22 cellular contexts compared by ENCODE assay signal in genomic region chr12:124949779-124950728, GRCh38. TPM values are rescaled to one million over a fixed set of nuclear protein-coding genes. Genes with fewer than 3 reads are reported as not detected.
DNase-seq lines count a peak whose midpoint lies in the region; ATAC-seq, FAIRE-seq and TF ChIP-seq lines count a peak whose summit lies in the region.
"Had no signal": no experiment of that assay in that cellular context is flagged by ENCODE, and none has a peak within 500 bp of the region (broad histone marks: within the 10 kb centered on the region; RNA-seq: fewer than 3 reads in every experiment).

No MANE protein-coding gene starts in this region.

- CTCF ChIA-PET in GM12878 (lab: Yijun Ruan, JAX): no interaction called here

- no peak for FAIRE-seq in GM12878 (lab: Jason Lieb, UNC)
- FAIRE-seq: G401.6, GM12892 had no signal

- peaks cover 6% of the 10 kb centered on the region for H3K79me1 ChIP-seq in neuronal stem cell (ENCODE audit: low read depth, low read length)

- in situ Hi-C loops in GM12878 (cut with MboI): no loop called here

- H3K79me2 ChIP-seq in GM12878 (ENCODE audit: control insufficient read depth, insufficient read depth, low read length): no peaks in the 10 kb centered on the region

- TF ChIP-seq EP300 in GM12878 (IDR thresholded peaks at IDR 0.05; ENCODE audit: borderline replicate concordance in 1 of 2, control insufficient read depth in 1 of 2, low read depth in 2 of 2, low read length in 2 of 2): no peak

- H3K27ac ChIP-seq in right atrium auricular region (no peak overlapping the region), GM12878 (ENCODE audit: control insufficient read depth, insufficient read depth) (no peak overlapping the region), neuronal stem cell (replicated peaks; ENCODE audit: low read length) (no peak overlapping the region)
- H3K27ac ChIP-seq: Peyer's patch had no signal

- no peaks in the 10 kb centered on the region for H3K9me3 ChIP-seq in right atrium auricular region
- H3K9me3 ChIP-seq in GM12878 (replicated peaks; ENCODE audit: control insufficient read depth, insufficient read depth, low read length): no peaks in the 10 kb centered on the region
- no peaks in the 10 kb centered on the region for H3K9me3 ChIP-seq in neuronal stem cell (replicated peaks in 1 of 2; ENCODE audit: control insufficient read depth in 2 of 2, insufficient read depth in 1 of 2, low read depth in 1 of 2, low read length in 2 of 2)
- H3K9me3 ChIP-seq: Peyer's patch had no signal

- 96% methylated on average over 47 of the region's 47 CpGs for WGBS in GM12878 (ENCODE audit: insufficient coverage, insufficient replicate concordance, low lambda C conversion rate, missing lambda C conversion rate)
- WGBS in neuronal stem cell (ENCODE audit: extremely low coverage in 2 of 2, insufficient read length in 2 of 2, insufficient replicate concordance in 1 of 2), 2 donors: no CpG with 5 or more reads among the region's 47 CpGs

- no peaks in the 10 kb centered on the region for H4K20me1 ChIP-seq in GM12878 (ENCODE audit: control insufficient read depth, insufficient read depth)

- no peaks in the 10 kb centered on the region for H3K27me3 Mint-ChIP-seq in activated T-helper 2 cell treated with anti-CD3 and anti-CD28 coated beads, Interferon-gamma antibody, Interleukin-2, Interleukin-4, amounts not matched to agents 10 μg/mL and 5 μg/mL and 100 μg/mL, durations not matched to agents 14 hours and 24 hours and 36 hours (ENCODE audit: low read depth)
- H3K27me3 Mint-ChIP-seq: CD4-positive, alpha-beta T cell; IgD-negative memory B cell had no signal

- intact Hi-C loops in Right ventricle myocardium inferior (cut with DNase I): no loop called here
- intact Hi-C loops in GM12878 (cut with micrococcal nuclease; ENCODE audit: unreplicated experiment): no loop called here
- intact Hi-C loops in activated T-helper 2 cell treated with anti-CD3 and anti-CD28 coated beads, Interferon-gamma antibody, Interleukin-2, Interleukin-4, amounts not matched to agents 10 μg/mL and 5 μg/mL and 100 μg/mL, durations not matched to agents 14 hours and 24 hours and 36 hours (cut with micrococcal nuclease): no loop called here

- H3K14ac ChIP-seq in neuronal stem cell (ENCODE audit: low read length): no peak overlapping the region

- RAD21 ChIA-PET in GM12878 (lab: Charles Lee; ENCODE audit: unreplicated experiment): no interaction called here

- H3K4me1 Mint-ChIP-seq in activated T-helper 2 cell treated with anti-CD3 and anti-CD28 coated beads, Interferon-gamma antibody, Interleukin-2, Interleukin-4, amounts not matched to agents 10 μg/mL and 5 μg/mL and 100 μg/mL, durations not matched to agents 14 hours and 24 hours and 36 hours (ENCODE audit: low read depth): no peaks in the 10 kb centered on the region
- H3K4me1 Mint-ChIP-seq: IgD-negative memory B cell had no signal

- H2AK5ac ChIP-seq in neuronal stem cell (ENCODE audit: low read depth, low read length): no peak overlapping the region

- SMC1A ChIA-PET in GM12878 (lab: Charles Lee; ENCODE audit: uncharacterized antibody, unreplicated experiment): no interaction called here

- H3K27ac Mint-ChIP-seq in activated T-helper 2 cell treated with anti-CD3 and anti-CD28 coated beads, Interferon-gamma antibody, Interleukin-2, Interleukin-4, amounts not matched to agents 10 μg/mL and 5 μg/mL and 100 μg/mL, durations not matched to agents 14 hours and 24 hours and 36 hours: no peak overlapping the region
- H3K27ac Mint-ChIP-seq: CD4-positive, alpha-beta T cell had no signal

- H4K91ac ChIP-seq in neuronal stem cell (ENCODE audit: low read depth, low read length, poor library complexity): no peak overlapping the region

- no peaks in the 10 kb centered on the region for H3K9me3 Mint-ChIP-seq in activated T-helper 2 cell treated with anti-CD3 and anti-CD28 coated beads, Interferon-gamma antibody, Interleukin-2, Interleukin-4, amounts not matched to agents 10 μg/mL and 5 μg/mL and 100 μg/mL, durations not matched to agents 14 hours and 24 hours and 36 hours
- H3K9me3 Mint-ChIP-seq: CD4-positive, alpha-beta T cell; IgD-negative memory B cell had no signal

- DNase-seq in Right ventricle myocardium inferior (ENCODE audit: missing footprints): peak; percentile 53
- DNase-seq in right atrium auricular region (ENCODE audit: low spot score): no peak
- DNase-seq in GM03348 (ENCODE audit: low spot score): peak; percentile 1
- no peak for DNase-seq in GM12878 (ENCODE audit: low read depth, low spot score)
- DNase-seq in neuronal stem cell (ENCODE audit: low spot score): no peak
- DNase-seq in activated T-helper 2 cell treated with anti-CD3 and anti-CD28 coated beads, Interferon-gamma antibody, Interleukin-2, Interleukin-4, amounts not matched to agents 10 μg/mL and 5 μg/mL and 100 μg/mL, durations not matched to agents 14 hours and 24 hours and 36 hours (ENCODE audit: low spot score): no peak
- DNase-seq in pons (ENCODE audit: low spot score): no peak
- DNase-seq: 8988T; ACHN; CD4-positive, alpha-beta T cell; NCI-H1048; NCI-H1417; NCI-H1694; NCI-H2029 treated with DMSO at 0.1 percent for 48 hours; NCI-H2227 treated with DMSO at 0.1 percent for 48 hours; NCI-H69; OCI-M1; Peyer's patch had no signal

- H2BK12ac ChIP-seq in neuronal stem cell (ENCODE audit: low read length): no peak overlapping the region

- H3K9ac ChIP-seq in GM12878 (ENCODE audit: control insufficient read depth, insufficient read depth, low read length): no peak overlapping the region
- H3K9ac ChIP-seq in neuronal stem cell (ENCODE audit: low read depth, low read length, poor library complexity): peak overlapping the region; percentile 30

- peaks cover 45% of the 10 kb centered on the region for H3K36me3 ChIP-seq in right atrium auricular region
- H3K36me3 ChIP-seq in GM12878 (ENCODE audit: control insufficient read depth in 2 of 2, insufficient read depth in 2 of 2, low read length in 1 of 2): peaks cover 14 to 27% of the 10 kb centered on the region in 2 experiments
- peaks cover 21 to 81% of the 10 kb centered on the region in 2 donors for H3K36me3 ChIP-seq in neuronal stem cell (replicated peaks in 1 of 2; ENCODE audit: control insufficient read depth in 2 of 2, insufficient read depth in 2 of 2, low read length in 2 of 2)

- no peak overlapping the region for H2BK15ac ChIP-seq in neuronal stem cell (ENCODE audit: low read length)

- no peak overlapping the region for H3K4ac ChIP-seq in neuronal stem cell (ENCODE audit: low read length)

- H3K18ac ChIP-seq in neuronal stem cell (ENCODE audit: low read length): no peak overlapping the region

- H3K36me3 Mint-ChIP-seq in activated T-helper 2 cell treated with anti-CD3 and anti-CD28 coated beads, Interferon-gamma antibody, Interleukin-2, Interleukin-4, amounts not matched to agents 10 μg/mL and 5 μg/mL and 100 μg/mL, durations not matched to agents 14 hours and 24 hours and 36 hours (ENCODE audit: low read depth): peaks cover 58% of the 10 kb centered on the region

- no TSS peak for BruUV-seq in GM12878 (replicated peaks; lab: Mats Ljungman, UMichigan)

- H3K4me2 ChIP-seq in GM12878 (ENCODE audit: control insufficient read depth, insufficient read depth) (no peak overlapping the region), neuronal stem cell (ENCODE audit: insufficient read depth, low read length, poor library complexity, severe bottlenecking) (no peak overlapping the region)

- H3K23ac ChIP-seq in neuronal stem cell (ENCODE audit: low read depth, low read length, poor library complexity): peak overlapping the region; percentile 73

- no peak overlapping the region for H3K4me3 Mint-ChIP-seq in activated T-helper 2 cell treated with anti-CD3 and anti-CD28 coated beads, Interferon-gamma antibody, Interleukin-2, Interleukin-4, amounts not matched to agents 10 μg/mL and 5 μg/mL and 100 μg/mL, durations not matched to agents 14 hours and 24 hours and 36 hours (ENCODE audit: low read depth)
- H3K4me3 Mint-ChIP-seq: CD4-positive, alpha-beta T cell; IgD-negative memory B cell had no signal

- H2BK5ac ChIP-seq in neuronal stem cell (ENCODE audit: low read length): no peak overlapping the region

- H2BK120ac ChIP-seq in neuronal stem cell (ENCODE audit: low read depth, low read length): no peak overlapping the region

- TF ChIP-seq CTCF in right atrium auricular region (IDR thresholded peaks at IDR 0.05) (no peak), GM12878 (IDR thresholded peaks at IDR 0.05 in 2 of 3, conservative IDR thresholded peaks at IDR 0.05 in 1 of 3; ENCODE audit: control insufficient read depth in 2 of 3, extremely low read depth in 1 of 3, insufficient read depth in 1 of 3, low read depth in 3 of 3, low read length in 3 of 3) (no peak)

- TF ChIP-seq POLR2A in GM12878 (IDR thresholded peaks at IDR 0.05; ENCODE audit: low read depth, low read length): 0 out of 2 replicates have a peak, but pooled peaks have one; percentile 23

- POLR2A ChIA-PET in GM12878 (lab: Charles Lee): interaction anchor here (0.7 kb wide), 1 partner anchor 232 kb away, joined by 3 read pairs; no protein-coding TSS in a partner anchor

- H3K27me3 ChIP-seq in right atrium auricular region (no peaks in the 10 kb centered on the region), GM12878 (replicated peaks in 1 of 2; ENCODE audit: control insufficient read depth in 2 of 2, insufficient read depth in 2 of 2, low read length in 1 of 2) (no peaks in the 10 kb centered on the region), neuronal stem cell (ENCODE audit: control insufficient read depth in 3 of 3, insufficient read depth in 3 of 3, low read depth in 1 of 3, low read length in 3 of 3) (no peaks in the 10 kb centered on the region)
- H3K27me3 ChIP-seq: Peyer's patch had no signal

- TF ChIP-seq RAD21 in GM12878 (IDR thresholded peaks at IDR 0.05; ENCODE audit: insufficient read depth, low read depth, low read length): no peak

- no peak overlapping the region for H2AFZ ChIP-seq in GM12878 (ENCODE audit: control insufficient read depth, low read depth, low read length)
- H2AFZ ChIP-seq in neuronal stem cell (ENCODE audit: low read length): no peak overlapping the region

- H4K8ac ChIP-seq in neuronal stem cell (ENCODE audit: low read depth, low read length): no peak overlapping the region

- H3K4me3 ChIP-seq in right atrium auricular region (no peak overlapping the region), GM12878 (no peak overlapping the region), neuronal stem cell (ENCODE audit: low read length in 2 of 2) (no peak overlapping the region)
- H3K4me3 ChIP-seq: Peyer's patch had no signal

- ATAC-seq in Right ventricle myocardium inferior (no peak), GM12878 (no peak), HG03159 (IDR thresholded peaks at IDR 0.05; ENCODE audit: unreplicated experiment) (no peak)

- peaks cover 0 to 11% of the 10 kb centered on the region in 2 donors for H3K4me1 ChIP-seq in right atrium auricular region
- H3K4me1 ChIP-seq in GM12878 (ENCODE audit: control insufficient read depth, insufficient read depth, low read length): no peaks in the 10 kb centered on the region
- H3K4me1 ChIP-seq in neuronal stem cell (ENCODE audit: control insufficient read depth in 2 of 2, insufficient read depth in 1 of 2, low read depth in 1 of 2, low read length in 2 of 2): no peaks in the 10 kb centered on the region
- H3K4me1 ChIP-seq: Peyer's patch had no signal

RNA-seq across cellular contexts. Expression of gene UBC, which starts 35.6 kb away (rescaled TPM):
- total RNA-seq in Right ventricle myocardium inferior (1,199 TPM), right atrium auricular region (1,000 to 10,000 TPM in 1 of 2 donors, 100 to 1,000 TPM in 1; 938 to 1,145 TPM), GM12878 (2014; rRNA removed) (883 and 944 TPM in 2 replicates), GM12878 (2014; rRNA removed; fragmentation: Illumina TruSeq; extraction: Trizol) (816 and 821 TPM in 2 replicates), GM12878 (2021) (736 and 799 TPM in 2 replicates)
- 329 and 366 TPM in 2 replicates for total RNA-seq in GM12878 (2013; cell fraction: nucleolus; rRNA removed)
- 1,550 TPM for polyA plus RNA-seq in GM12878 (2011; ENCODE audit: low read depth)
- polyA plus RNA-seq in GM12878 (2011; rRNA removed) (1,270 and 1,666 TPM in 2 replicates), GM12878 (2014; fragmentation: Illumina TruSeq; extraction: Trizol) (973 and 1,123 TPM in 2 replicates), GM12878 (2014; fragmentation: Nextera tagmentation; extraction: Ambion mirVana) (1,000 to 10,000 TPM in 1 of 2 experiments, 100 to 1,000 TPM in 1; 785 to 1,214 TPM), GM12878 (2014; rRNA removed) (610 and 653 TPM in 2 replicates), GM12878 (2016; fragmentation: Nextera tagmentation; extraction: Ambion mirVana) (100 to 1,000 TPM; 866 to 909 TPM)
- 1,638 and 1,774 TPM in 2 replicates for polyA plus RNA-seq in GM12878 (2011; cell fraction: cytosol; rRNA removed)
- 1,319 and 1,377 TPM in 2 replicates for polyA plus RNA-seq in GM12878 (2011; cell fraction: nucleus; rRNA removed)
- 962 and 1,441 TPM in 2 replicates for polyA plus RNA-seq in GM12878 (2012)
- 980 and 1,147 TPM in 2 replicates for polyA minus RNA-seq in GM12878 (2011; rRNA and poly(A)+ RNA removed)
- 232 and 279 TPM in 2 replicates for polyA minus RNA-seq in GM12878 (2011; cell fraction: cytosol; rRNA and poly(A)+ RNA removed)
- polyA minus RNA-seq in GM12878 (2011; cell fraction: nucleus; rRNA and poly(A)+ RNA removed): 143 and 182 TPM in 2 replicates
- polyA plus RNA-seq in neuronal stem cell (2013, experiment 1 of 2): 841 TPM
- 847 TPM for polyA plus RNA-seq in neuronal stem cell (2013, experiment 2 of 2)
- total RNA-seq in activated T-helper 2 cell treated with anti-CD3 and anti-CD28 coated beads, Interferon-gamma antibody, Interleukin-2, Interleukin-4, amounts not matched to agents 10 μg/mL and 5 μg/mL and 100 μg/mL, durations not matched to agents 14 hours and 24 hours and 36 hours: 831 and 874 TPM in 2 replicates

RNA-seq across cellular contexts. Expression of gene DHX37, which starts 38.9 kb away (rescaled TPM):
- total RNA-seq in Right ventricle myocardium inferior (6.2 TPM), right atrium auricular region (1 to 10 TPM; 4.9 to 8.3 TPM), GM12878 (2014; rRNA removed) (29.0 and 32.5 TPM in 2 replicates), GM12878 (2014; rRNA removed; fragmentation: Illumina TruSeq; extraction: Trizol) (12.8 and 15.5 TPM in 2 replicates), GM12878 (2021) (40.7 and 45.5 TPM in 2 replicates)
- 51.4 and 67.6 TPM in 2 replicates for total RNA-seq in GM12878 (2013; cell fraction: nucleolus; rRNA removed)
- 6.4 TPM for polyA plus RNA-seq in GM12878 (2011; ENCODE audit: low read depth)
- polyA plus RNA-seq in GM12878 (2011; rRNA removed) (4.4 and 11.8 TPM in 2 replicates), GM12878 (2014; fragmentation: Illumina TruSeq; extraction: Trizol) (4.5 and 12.5 TPM in 2 replicates), GM12878 (2014; fragmentation: Nextera tagmentation; extraction: Ambion mirVana) (under 1 TPM; 0.21 to 0.84 TPM), GM12878 (2014; rRNA removed) (24.3 and 28.5 TPM in 2 replicates), GM12878 (2016; fragmentation: Nextera tagmentation; extraction: Ambion mirVana) (10 to 100 TPM; 29.9 to 31.5 TPM)
- polyA plus RNA-seq in GM12878 (2011; cell fraction: cytosol; rRNA removed): 12.9 and 16.4 TPM in 2 replicates
- polyA plus RNA-seq in GM12878 (2011; cell fraction: nucleus; rRNA removed): 57.1 and 82.7 TPM in 2 replicates
- polyA plus RNA-seq in GM12878 (2012): 16.8 and 20.4 TPM in 2 replicates
- polyA minus RNA-seq in GM12878 (2011; rRNA and poly(A)+ RNA removed): 16.5 and 29.9 TPM in 2 replicates
- 13.2 and 14.7 TPM in 2 replicates for polyA minus RNA-seq in GM12878 (2011; cell fraction: cytosol; rRNA and poly(A)+ RNA removed)
- 16.6 and 36.5 TPM in 2 replicates for polyA minus RNA-seq in GM12878 (2011; cell fraction: nucleus; rRNA and poly(A)+ RNA removed)
- polyA plus RNA-seq in neuronal stem cell (2013, experiment 1 of 2): 5.1 TPM
- 5.0 TPM for polyA plus RNA-seq in neuronal stem cell (2013, experiment 2 of 2)
- 42.8 and 43.7 TPM in 2 replicates for total RNA-seq in activated T-helper 2 cell treated with anti-CD3 and anti-CD28 coated beads, Interferon-gamma antibody, Interleukin-2, Interleukin-4, amounts not matched to agents 10 μg/mL and 5 μg/mL and 100 μg/mL, durations not matched to agents 14 hours and 24 hours and 36 hours

RNA-seq across cellular contexts. Expression of gene BRI3BP, which starts 43.4 kb away (rescaled TPM):
- total RNA-seq in Right ventricle myocardium inferior (4.1 TPM), right atrium auricular region (1 to 10 TPM; 2.8 TPM), GM12878 (2014; rRNA removed) (29.3 and 31.7 TPM in 2 replicates), GM12878 (2014; rRNA removed; fragmentation: Illumina TruSeq; extraction: Trizol) (28.7 and 30.1 TPM in 2 replicates), GM12878 (2021) (33.3 and 37.0 TPM in 2 replicates)
- 27.0 and 27.3 TPM in 2 replicates for total RNA-seq in GM12878 (2013; cell fraction: nucleolus; rRNA removed)
- polyA plus RNA-seq in GM12878 (2011; ENCODE audit: low read depth): 8.5 TPM
- polyA plus RNA-seq in GM12878 (2011; rRNA removed) (27.6 and 33.0 TPM in 2 replicates), GM12878 (2014; fragmentation: Illumina TruSeq; extraction: Trizol) (30.3 and 31.9 TPM in 2 replicates), GM12878 (2014; fragmentation: Nextera tagmentation; extraction: Ambion mirVana) (10 to 100 TPM; 15.1 to 22.6 TPM), GM12878 (2014; rRNA removed) (24.3 and 24.6 TPM in 2 replicates), GM12878 (2016; fragmentation: Nextera tagmentation; extraction: Ambion mirVana) (10 to 100 TPM; 11.5 to 33.5 TPM)
- 21.9 and 24.3 TPM in 2 replicates for polyA plus RNA-seq in GM12878 (2011; cell fraction: cytosol; rRNA removed)
- 5.6 and 7.6 TPM in 2 replicates for polyA plus RNA-seq in GM12878 (2011; cell fraction: nucleus; rRNA removed)
- 14.7 and 17.3 TPM in 2 replicates for polyA plus RNA-seq in GM12878 (2012)
- polyA minus RNA-seq in GM12878 (2011; rRNA and poly(A)+ RNA removed): 29.6 and 36.6 TPM in 2 replicates
- polyA minus RNA-seq in GM12878 (2011; cell fraction: cytosol; rRNA and poly(A)+ RNA removed): 18.6 and 20.7 TPM in 2 replicates
- 3.6 and 8.3 TPM in 2 replicates for polyA minus RNA-seq in GM12878 (2011; cell fraction: nucleus; rRNA and poly(A)+ RNA removed)
- 4.2 TPM for polyA plus RNA-seq in neuronal stem cell (2013, experiment 1 of 2)
- 4.2 TPM for polyA plus RNA-seq in neuronal stem cell (2013, experiment 2 of 2)
- total RNA-seq in activated T-helper 2 cell treated with anti-CD3 and anti-CD28 coated beads, Interferon-gamma antibody, Interleukin-2, Interleukin-4, amounts not matched to agents 10 μg/mL and 5 μg/mL and 100 μg/mL, durations not matched to agents 14 hours and 24 hours and 36 hours: 38.3 and 39.3 TPM in 2 replicates

Comparison
In these comparisons a context has a peak if more than half of its experiments do, and no peak if none do; other contexts are left out.
1. DNase-seq: peak in Right ventricle myocardium inferior (single experiment) and GM03348 (single experiment); none in right atrium auricular region (single experiment), GM12878 (single experiment), neuronal stem cell (single experiment), activated T-helper 2 cell treated with anti-CD3 and anti-CD28 coated beads, Interferon-gamma antibody, Interleukin-2, Interleukin-4, amounts not matched to agents 10 μg/mL and 5 μg/mL and 100 μg/mL, durations not matched to agents 14 hours and 24 hours and 36 hours (single experiment) and pons (single experiment).